Comparison of ENCODE assay signal across 11 cellular contexts in the genomic region with DNA sequence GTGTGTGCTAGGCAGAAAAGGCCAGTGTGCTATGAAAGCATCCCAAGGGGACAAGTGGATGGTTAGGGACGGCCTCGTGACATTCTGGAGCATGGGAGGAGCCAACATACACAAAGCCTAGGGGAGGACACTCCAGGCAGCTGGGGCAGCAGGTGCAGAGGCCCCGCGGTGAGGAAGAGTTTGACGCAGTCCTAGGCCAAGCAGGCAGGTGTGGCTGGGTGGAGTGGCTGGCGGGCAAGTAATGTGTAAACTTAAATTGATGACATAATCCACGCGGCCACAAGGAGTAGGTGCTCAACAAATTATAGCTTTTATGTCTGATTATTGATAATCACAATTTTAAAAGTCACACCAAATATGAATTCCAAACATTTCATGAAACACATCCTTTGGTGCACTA.
A peak's percentile ranks its signal among the peaks of the same experiment; 100 is the strongest.
DNase-seq lines count a peak whose midpoint lies in the region; ATAC-seq lines count a peak whose summit lies in the region.
"Had no signal": no experiment of that assay in that cellular context is flagged by ENCODE, and none has a peak within 500 bp of the region (broad histone marks: within the 10 kb centered on the region; RNA-seq: fewer than 3 reads in every experiment).

No MANE protein-coding gene starts in this region.

- CTCF ChIA-PET in activated CD4-positive, alpha-beta T cell treated with anti-CD3 and anti-CD28 coated beads, Interleukin-2, amount 10 ng/mL, durations not matched to agents 7 days and 5 days (lab: Charles Lee) = no interaction called here

- ATAC-seq in HG03469 (IDR thresholded peaks at IDR 0.05; ENCODE audit: unreplicated experiment) = no peak

- no peak overlapping the region for H3K4me3 Mint-ChIP-seq in activated CD4-positive, alpha-beta T cell treated with anti-CD3 and anti-CD28 coated beads, Interleukin-2, amount 10 ng/mL, durations not matched to agents 7 days and 5 days
- no peak overlapping the region for H3K4me3 Mint-ChIP-seq in activated CD4-positive, alpha-beta T cell treated with anti-CD3 and anti-CD28 coated beads, Interleukin-2, amount 10 ng/mL, durations not matched to agents 24 days and 14 days

- H3K27ac ChIP-seq in caudate nucleus (ENCODE audit: low read depth, low read length) = peak overlapping the region; percentile 67
- H3K27ac ChIP-seq in temporal lobe (ENCODE audit: low read depth, low read length) = peak overlapping the region; percentile 72
- H3K27ac ChIP-seq: vagina had no signal

- DNase-seq in activated CD4-positive, alpha-beta T cell treated with anti-CD3 and anti-CD28 coated beads, Interleukin-2, amount 10 ng/mL, durations not matched to agents 7 days and 5 days = no peak
- no peak for DNase-seq in activated CD4-positive, alpha-beta T cell treated with anti-CD3 and anti-CD28 coated beads, Interleukin-2, amount 10 ng/mL, durations not matched to agents 24 days and 14 days
- DNase-seq in NCI-H2196 (lab: John Stamatoyannopoulos, UW; ENCODE audit: unreplicated experiment) (peak; percentile 76), caudate nucleus (lab: John Stamatoyannopoulos, UW) (no peak), inferior parietal cortex (ENCODE audit: extremely low spot score) (no peak), occipital lobe (lab: John Stamatoyannopoulos, UW) (no peak)
- DNase-seq: activated gamma-delta T cell treated with Interleukin-2 at 50 U/mL for 16 hours, cortex of kidney had no signal

- H3K36me3 Mint-ChIP-seq in activated CD4-positive, alpha-beta T cell treated with anti-CD3 and anti-CD28 coated beads, Interleukin-2, amount 10 ng/mL, durations not matched to agents 7 days and 5 days (ENCODE audit: low read depth) = peaks cover 2% of the 10 kb centered on the region
- no peaks in the 10 kb centered on the region for H3K36me3 Mint-ChIP-seq in activated CD4-positive, alpha-beta T cell treated with anti-CD3 and anti-CD28 coated beads, Interleukin-2, amount 10 ng/mL, durations not matched to agents 24 days and 14 days (ENCODE audit: low read depth)

- H3K4me1 Mint-ChIP-seq in activated CD4-positive, alpha-beta T cell treated with anti-CD3 and anti-CD28 coated beads, Interleukin-2, amount 10 ng/mL, durations not matched to agents 7 days and 5 days = peaks cover 46% of the 10 kb centered on the region
- peaks cover 26% of the 10 kb centered on the region for H3K4me1 Mint-ChIP-seq in activated CD4-positive, alpha-beta T cell treated with anti-CD3 and anti-CD28 coated beads, Interleukin-2, amount 10 ng/mL, durations not matched to agents 24 days and 14 days

- POLR2A ChIA-PET in activated CD4-positive, alpha-beta T cell treated with anti-CD3 and anti-CD28 coated beads, Interleukin-2, amount 10 ng/mL, durations not matched to agents 7 days and 5 days (lab: Charles Lee) = no interaction called here

- intact Hi-C loops in activated CD4-positive, alpha-beta T cell treated with anti-CD3 and anti-CD28 coated beads, Interleukin-2, amount 10 ng/mL, durations not matched to agents 24 days and 14 days (cut with micrococcal nuclease) = no loop called here

- peak overlapping the region; percentile 80 for H3K27ac Mint-ChIP-seq in activated CD4-positive, alpha-beta T cell treated with anti-CD3 and anti-CD28 coated beads, Interleukin-2, amount 10 ng/mL, durations not matched to agents 7 days and 5 days
- no peak overlapping the region for H3K27ac Mint-ChIP-seq in activated CD4-positive, alpha-beta T cell treated with anti-CD3 and anti-CD28 coated beads, Interleukin-2, amount 10 ng/mL, durations not matched to agents 24 days and 14 days

- H3K9me3 Mint-ChIP-seq in activated CD4-positive, alpha-beta T cell treated with anti-CD3 and anti-CD28 coated beads, Interleukin-2, amount 10 ng/mL, durations not matched to agents 7 days and 5 days = no peaks in the 10 kb centered on the region
- no peaks in the 10 kb centered on the region for H3K9me3 Mint-ChIP-seq in activated CD4-positive, alpha-beta T cell treated with anti-CD3 and anti-CD28 coated beads, Interleukin-2, amount 10 ng/mL, durations not matched to agents 24 days and 14 days

- H3K27me3 Mint-ChIP-seq in activated CD4-positive, alpha-beta T cell treated with anti-CD3 and anti-CD28 coated beads, Interleukin-2, amount 10 ng/mL, durations not matched to agents 7 days and 5 days = peaks cover 18% of the 10 kb centered on the region
- peaks cover 18% of the 10 kb centered on the region for H3K27me3 Mint-ChIP-seq in activated CD4-positive, alpha-beta T cell treated with anti-CD3 and anti-CD28 coated beads, Interleukin-2, amount 10 ng/mL, durations not matched to agents 24 days and 14 days
